In genomic region chr10:70380350-70381135, GRCh38 we compare ENCODE assay signal across 10 cellular contexts. TPM values are rescaled to one million over a fixed set of nuclear protein-coding genes. Genes with fewer than 3 reads are reported as not detected.
DNase-seq lines count a peak whose midpoint lies in the region; ATAC-seq and TF ChIP-seq lines count a peak whose summit lies in the region.
"Had no signal": no experiment of that assay in that cellular context is flagged by ENCODE, and none has a peak within 500 bp of the region (broad histone marks: within the 10 kb centered on the region; RNA-seq: fewer than 3 reads in every experiment).

No MANE protein-coding gene starts in this region.

- POLR2A ChIA-PET in T-cell (lab: Charles Lee) = interaction anchor here in 1 of 2 donors (0.6 to 0.8 kb wide), 2 partner anchors 125 to 285 kb away, joined by 3 read pairs; no protein-coding TSS in a partner anchor

- no peak for ATAC-seq in Right ventricle myocardium inferior
- ATAC-seq in T-cell (replicated peaks in 1 of 4) = no peak
- ATAC-seq in left ventricle myocardium superior = peak; percentile 28
- ATAC-seq in stimulated activated naive CD8-positive, alpha-beta T cell treated with anti-CD3 and anti-CD28 coated beads, Interleukin-15, amount 100 ng/mL, for 72 hours = no peak
- ATAC-seq in GM21381 (IDR thresholded peaks at IDR 0.05; ENCODE audit: unreplicated experiment) = no peak
- ATAC-seq: stimulated activated naive B cell treated with anti-CD40 and anti-IgM and Interleukin-4, amounts not matched to agents 10 μg/mL and 1 μg/mL and 100 μg/mL, for 72 hours had no signal

- H3K27ac ChIP-seq in cardiac muscle cell = peak overlapping the region; percentile 88

- no peaks in the 10 kb centered on the region for H3K36me3 Mint-ChIP-seq in T-cell

- no peak for TF ChIP-seq CTCF in cardiac muscle cell (IDR thresholded peaks at IDR 0.05; ENCODE audit: low read depth, low read length)

- H3K27me3 Mint-ChIP-seq in T-cell = no peaks in the 10 kb centered on the region
- peaks cover 27% of the 10 kb centered on the region for H3K27me3 Mint-ChIP-seq in stimulated activated naive CD8-positive, alpha-beta T cell treated with anti-CD3 and anti-CD28 coated beads, Interleukin-15, amount 100 ng/mL, for 72 hours

- H3K4me3 Mint-ChIP-seq in T-cell = peak overlapping the region; percentile 84 to 89 (median 85)
- peak overlapping the region; percentile 41 to 80 for H3K4me3 Mint-ChIP-seq in stimulated activated naive CD8-positive, alpha-beta T cell treated with anti-CD3 and anti-CD28 coated beads, Interleukin-15, amount 100 ng/mL, for 72 hours

- H3K36me3 ChIP-seq in cardiac muscle cell = no peaks in the 10 kb centered on the region

- no peak overlapping the region for H3K4me3 ChIP-seq in cardiac muscle cell

- no peak overlapping the region for H3K27ac Mint-ChIP-seq in T-cell
- H3K27ac Mint-ChIP-seq in stimulated activated naive CD8-positive, alpha-beta T cell treated with anti-CD3 and anti-CD28 coated beads, Interleukin-15, amount 100 ng/mL, for 72 hours = no peak overlapping the region
- H3K27ac Mint-ChIP-seq: stimulated activated naive B cell treated with anti-CD40 and anti-IgM and Interleukin-4, amounts not matched to agents 10 μg/mL and 1 μg/mL and 100 μg/mL, for 72 hours had no signal

- H3K9me3 ChIP-seq in cardiac muscle cell (ENCODE audit: low read depth) = no peaks in the 10 kb centered on the region

- CTCF ChIA-PET in T-cell (lab: Charles Lee) = interaction anchor here in 1 of 2 donors (0.6 kb wide), 1 partner anchor 13 kb away, joined by 4 read pairs; no protein-coding TSS in a partner anchor

- peaks cover 12 to 19% (median 15%) of the 10 kb centered on the region in 3 donors for H3K4me1 Mint-ChIP-seq in T-cell
- peaks cover 24% of the 10 kb centered on the region for H3K4me1 Mint-ChIP-seq in stimulated activated naive CD8-positive, alpha-beta T cell treated with anti-CD3 and anti-CD28 coated beads, Interleukin-15, amount 100 ng/mL, for 72 hours

- H3K4me1 ChIP-seq in cardiac muscle cell (ENCODE audit: low read depth) = peaks cover 30% of the 10 kb centered on the region

- H3K27me3 ChIP-seq in cardiac muscle cell = no peaks in the 10 kb centered on the region

- peaks cover 0 to 7% (median 3%) of the 10 kb centered on the region in 3 donors for H3K9me3 Mint-ChIP-seq in T-cell
- H3K9me3 Mint-ChIP-seq in stimulated activated naive CD8-positive, alpha-beta T cell treated with anti-CD3 and anti-CD28 coated beads, Interleukin-15, amount 100 ng/mL, for 72 hours = peaks cover 0 to 8% of the 10 kb centered on the region in 2 donors

- intact Hi-C loops in Right ventricle myocardium inferior (cut with DNase I) (no loop called here), left ventricle myocardium superior (cut with micrococcal nuclease) (no loop called here)

- DNase-seq in cardiac muscle cell (ENCODE audit: low read depth in 1 of 2, low spot score in 1 of 2) = no peak
- DNase-seq in Right ventricle myocardium inferior (ENCODE audit: missing footprints) = no peak
- DNase-seq in T-cell = no peak
- peak; percentile 47 for DNase-seq in left ventricle myocardium superior
- DNase-seq in stimulated activated naive CD8-positive, alpha-beta T cell treated with anti-CD3 and anti-CD28 coated beads, Interleukin-15, amount 100 ng/mL, for 72 hours = no peak
- DNase-seq in NCI-H226 = no peak
- DNase-seq in NK-92 treated with Interleukin-12 subunit alpha and Interleukin-12 subunit beta, amount 100 ng/mL, for 24 hours (lab: John Stamatoyannopoulos, UW) = no peak
- DNase-seq: NCI-H1436; stimulated activated naive B cell treated with anti-CD40 and anti-IgM and Interleukin-4, amounts not matched to agents 10 μg/mL and 1 μg/mL and 100 μg/mL, for 72 hours had no signal

RNA-seq across cellular contexts. Expression of gene LRRC20, which starts 1.9 kb away (rescaled TPM):
- total RNA-seq in cardiac muscle cell (79.0 and 80.4 TPM in 2 replicates), Right ventricle myocardium inferior (60.1 TPM), T-cell (1 to 10 TPM; 2.5 to 3.9 (median 3.7) TPM), left ventricle myocardium superior (60.9 TPM)
- 44.3 and 52.3 TPM in 2 replicates for polyA plus RNA-seq in cardiac muscle cell

RNA-seq across cellular contexts. Expression of gene EIF4EBP2, which starts 23.4 kb away (rescaled TPM):
- total RNA-seq in cardiac muscle cell (39.1 and 43.0 TPM in 2 replicates), Right ventricle myocardium inferior (91.6 TPM), T-cell (10 to 100 TPM; 39.9 to 47.7 (median 42.6) TPM), left ventricle myocardium superior (88.4 TPM)
- polyA plus RNA-seq in cardiac muscle cell = 36.8 and 40.3 TPM in 2 replicates

Comparison
In these comparisons a context has a peak if more than half of its experiments do, and no peak if none do; other contexts are left out.
1. RNA of gene LRRC20, which starts 1.9 kb away (total RNA-seq): 79.0 to 80.4 TPM in cardiac muscle cell, 60.9 TPM in left ventricle myocardium superior (single experiment) and 60.1 TPM in Right ventricle myocardium inferior (single experiment); 2.5 to 3.9 TPM in T-cell; every median in the first group is over 10 times any median in the second.